ENCODE assay signal across 2 cellular contexts in the genomic region with DNA sequence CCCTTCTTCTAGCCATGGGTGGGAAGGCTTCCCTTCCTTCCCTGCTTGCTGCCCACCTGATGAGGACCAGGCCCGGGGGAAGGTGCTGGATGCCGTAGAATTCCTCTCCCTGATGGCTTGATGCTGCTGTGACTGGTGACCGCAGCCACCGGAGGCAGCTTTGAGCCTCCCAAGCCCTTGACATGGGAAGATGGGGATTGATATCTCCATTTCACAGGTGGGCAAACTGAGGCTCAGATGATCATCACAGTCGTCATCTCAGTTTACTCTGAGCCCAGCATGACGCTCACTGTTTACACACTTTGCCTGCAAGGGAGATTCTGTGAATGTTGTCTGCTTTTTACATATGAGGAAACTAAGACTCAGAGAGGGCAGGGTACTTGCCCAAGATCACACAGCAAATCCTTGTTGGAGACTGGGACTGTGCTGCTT.
TF ChIP-seq lines count a peak whose summit lies in the region.

No MANE protein-coding gene starts in this region.

TF ChIP-seq in SK-N-SH, 30 proteins besides CTCF, POLR2A, EP300 and RAD21 (continued from another document):
- TF ChIP-seq, protein P1, sequence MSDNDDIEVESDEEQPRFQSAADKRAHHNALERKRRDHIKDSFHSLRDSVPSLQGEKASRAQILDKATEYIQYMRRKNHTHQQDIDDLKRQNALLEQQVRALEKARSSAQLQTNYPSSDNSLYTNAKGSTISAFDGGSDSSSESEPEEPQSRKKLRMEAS (IDR thresholded peaks at IDR 0.05; ENCODE audit: low read depth) = no peak
- TF ChIP-seq, protein P2, sequence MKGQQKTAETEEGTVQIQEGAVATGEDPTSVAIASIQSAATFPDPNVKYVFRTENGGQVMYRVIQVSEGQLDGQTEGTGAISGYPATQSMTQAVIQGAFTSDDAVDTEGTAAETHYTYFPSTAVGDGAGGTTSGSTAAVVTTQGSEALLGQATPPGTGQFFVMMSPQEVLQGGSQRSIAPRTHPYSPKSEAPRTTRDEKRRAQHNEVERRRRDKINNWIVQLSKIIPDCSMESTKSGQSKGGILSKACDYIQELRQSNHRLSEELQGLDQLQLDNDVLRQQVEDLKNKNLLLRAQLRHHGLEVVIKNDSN (IDR thresholded peaks at IDR 0.05; ENCODE audit: borderline replicate concordance, low read depth) = no peak
- TF ChIP-seq SMC3 (IDR thresholded peaks at IDR 0.05; ENCODE audit: low read depth, low read length) = no peak
- no peak for TF ChIP-seq SIN3A (IDR thresholded peaks at IDR 0.05; ENCODE audit: borderline replicate concordance, low read depth, low read length)
- TF ChIP-seq FOXJ3 (CRISPR knock-in tag; IDR thresholded peaks at IDR 0.05) = no peak
- TF ChIP-seq, protein P3, sequence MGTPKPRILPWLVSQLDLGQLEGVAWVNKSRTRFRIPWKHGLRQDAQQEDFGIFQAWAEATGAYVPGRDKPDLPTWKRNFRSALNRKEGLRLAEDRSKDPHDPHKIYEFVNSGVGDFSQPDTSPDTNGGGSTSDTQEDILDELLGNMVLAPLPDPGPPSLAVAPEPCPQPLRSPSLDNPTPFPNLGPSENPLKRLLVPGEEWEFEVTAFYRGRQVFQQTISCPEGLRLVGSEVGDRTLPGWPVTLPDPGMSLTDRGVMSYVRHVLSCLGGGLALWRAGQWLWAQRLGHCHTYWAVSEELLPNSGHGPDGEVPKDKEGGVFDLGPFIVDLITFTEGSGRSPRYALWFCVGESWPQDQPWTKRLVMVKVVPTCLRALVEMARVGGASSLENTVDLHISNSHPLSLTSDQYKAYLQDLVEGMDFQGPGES (IDR thresholded peaks at IDR 0.05; ENCODE audit: low read depth, low read length) = no peak
- TF ChIP-seq, protein P4, sequence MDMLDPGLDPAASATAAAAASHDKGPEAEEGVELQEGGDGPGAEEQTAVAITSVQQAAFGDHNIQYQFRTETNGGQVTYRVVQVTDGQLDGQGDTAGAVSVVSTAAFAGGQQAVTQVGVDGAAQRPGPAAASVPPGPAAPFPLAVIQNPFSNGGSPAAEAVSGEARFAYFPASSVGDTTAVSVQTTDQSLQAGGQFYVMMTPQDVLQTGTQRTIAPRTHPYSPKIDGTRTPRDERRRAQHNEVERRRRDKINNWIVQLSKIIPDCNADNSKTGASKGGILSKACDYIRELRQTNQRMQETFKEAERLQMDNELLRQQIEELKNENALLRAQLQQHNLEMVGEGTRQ (IDR thresholded peaks at IDR 0.05; ENCODE audit: borderline replicate concordance, low read depth, low read length) = no peak
- no peak for TF ChIP-seq EZH2phosphoT487 (IDR thresholded peaks at IDR 0.05; ENCODE audit: borderline replicate concordance, low read depth)
- no peak for TF ChIP-seq FOXM1 (IDR thresholded peaks at IDR 0.05; ENCODE audit: low read depth)
- TF ChIP-seq MXI1 (IDR thresholded peaks at IDR 0.05; ENCODE audit: low read depth, low read length) = no peak
- no peak for TF ChIP-seq ELF1 (IDR thresholded peaks at IDR 0.05)
- TF ChIP-seq, protein P5, sequence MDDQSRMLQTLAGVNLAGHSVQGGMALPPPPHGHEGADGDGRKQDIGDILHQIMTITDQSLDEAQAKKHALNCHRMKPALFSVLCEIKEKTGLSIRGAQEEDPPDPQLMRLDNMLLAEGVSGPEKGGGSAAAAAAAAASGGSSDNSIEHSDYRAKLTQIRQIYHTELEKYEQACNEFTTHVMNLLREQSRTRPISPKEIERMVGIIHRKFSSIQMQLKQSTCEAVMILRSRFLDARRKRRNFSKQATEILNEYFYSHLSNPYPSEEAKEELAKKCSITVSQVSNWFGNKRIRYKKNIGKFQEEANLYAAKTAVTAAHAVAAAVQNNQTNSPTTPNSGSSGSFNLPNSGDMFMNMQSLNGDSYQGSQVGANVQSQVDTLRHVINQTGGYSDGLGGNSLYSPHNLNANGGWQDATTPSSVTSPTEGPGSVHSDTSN (IDR thresholded peaks at IDR 0.05) = no peak

TF ChIP-seq in SK-N-SH treated with all-trans-retinoic acid at 6 μM for 48 hours, 23 proteins besides CTCF, POLR2A, EP300 and RAD21 (continued from another document):
- TF ChIP-seq, protein P6, sequence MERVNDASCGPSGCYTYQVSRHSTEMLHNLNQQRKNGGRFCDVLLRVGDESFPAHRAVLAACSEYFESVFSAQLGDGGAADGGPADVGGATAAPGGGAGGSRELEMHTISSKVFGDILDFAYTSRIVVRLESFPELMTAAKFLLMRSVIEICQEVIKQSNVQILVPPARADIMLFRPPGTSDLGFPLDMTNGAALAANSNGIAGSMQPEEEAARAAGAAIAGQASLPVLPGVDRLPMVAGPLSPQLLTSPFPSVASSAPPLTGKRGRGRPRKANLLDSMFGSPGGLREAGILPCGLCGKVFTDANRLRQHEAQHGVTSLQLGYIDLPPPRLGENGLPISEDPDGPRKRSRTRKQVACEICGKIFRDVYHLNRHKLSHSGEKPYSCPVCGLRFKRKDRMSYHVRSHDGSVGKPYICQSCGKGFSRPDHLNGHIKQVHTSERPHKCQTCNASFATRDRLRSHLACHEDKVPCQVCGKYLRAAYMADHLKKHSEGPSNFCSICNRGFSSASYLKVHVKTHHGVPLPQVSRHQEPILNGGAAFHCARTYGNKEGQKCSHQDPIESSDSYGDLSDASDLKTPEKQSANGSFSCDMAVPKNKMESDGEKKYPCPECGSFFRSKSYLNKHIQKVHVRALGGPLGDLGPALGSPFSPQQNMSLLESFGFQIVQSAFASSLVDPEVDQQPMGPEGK (CRISPR knock-in tag; IDR thresholded peaks at IDR 0.05; ENCODE audit: borderline replicate concordance) = no peak
- TF ChIP-seq, protein P7, sequence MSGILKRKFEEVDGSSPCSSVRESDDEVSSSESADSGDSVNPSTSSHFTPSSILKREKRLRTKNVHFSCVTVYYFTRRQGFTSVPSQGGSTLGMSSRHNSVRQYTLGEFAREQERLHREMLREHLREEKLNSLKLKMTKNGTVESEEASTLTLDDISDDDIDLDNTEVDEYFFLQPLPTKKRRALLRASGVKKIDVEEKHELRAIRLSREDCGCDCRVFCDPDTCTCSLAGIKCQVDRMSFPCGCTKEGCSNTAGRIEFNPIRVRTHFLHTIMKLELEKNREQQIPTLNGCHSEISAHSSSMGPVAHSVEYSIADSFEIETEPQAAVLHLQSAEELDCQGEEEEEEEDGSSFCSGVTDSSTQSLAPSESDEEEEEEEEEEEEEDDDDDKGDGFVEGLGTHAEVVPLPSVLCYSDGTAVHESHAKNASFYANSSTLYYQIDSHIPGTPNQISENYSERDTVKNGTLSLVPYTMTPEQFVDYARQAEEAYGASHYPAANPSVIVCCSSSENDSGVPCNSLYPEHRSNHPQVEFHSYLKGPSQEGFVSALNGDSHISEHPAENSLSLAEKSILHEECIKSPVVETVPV (CRISPR knock-in tag; IDR thresholded peaks at IDR 0.05) = no peak
- TF ChIP-seq TCF4 (CRISPR knock-in tag; IDR thresholded peaks at IDR 0.05; ENCODE audit: borderline replicate concordance) (no peak), CSDC2 (CRISPR knock-in tag; IDR thresholded peaks at IDR 0.05) (no peak), ZNF8 (CRISPR knock-in tag; IDR thresholded peaks at IDR 0.05) (no peak), ZC3H10 (CRISPR knock-in tag; IDR thresholded peaks at IDR 0.05) (no peak), ISL1 (CRISPR knock-in tag; IDR thresholded peaks at IDR 0.05) (no peak), ZNF70 (CRISPR knock-in tag; IDR thresholded peaks at IDR 0.05) (no peak), ARNTL (CRISPR knock-in tag; IDR thresholded peaks at IDR 0.05; ENCODE audit: borderline replicate concordance, low read depth) (no peak), ZFP30 (CRISPR knock-in tag; IDR thresholded peaks at IDR 0.05) (no peak), SNAI2 (CRISPR knock-in tag; IDR thresholded peaks at IDR 0.05) (no peak), ZFP3 (CRISPR knock-in tag; IDR thresholded peaks at IDR 0.05) (no peak), ZNF565 (CRISPR knock-in tag; conservative IDR thresholded peaks at IDR 0.05; ENCODE audit: low read depth) (no peak), OSR1 (CRISPR knock-in tag; IDR thresholded peaks at IDR 0.05) (no peak), PPARA (CRISPR knock-in tag; IDR thresholded peaks at IDR 0.05; ENCODE audit: borderline replicate concordance) (no peak), ESRRG (CRISPR knock-in tag; IDR thresholded peaks at IDR 0.05) (no peak)
- TF ChIP-seq, protein P8, sequence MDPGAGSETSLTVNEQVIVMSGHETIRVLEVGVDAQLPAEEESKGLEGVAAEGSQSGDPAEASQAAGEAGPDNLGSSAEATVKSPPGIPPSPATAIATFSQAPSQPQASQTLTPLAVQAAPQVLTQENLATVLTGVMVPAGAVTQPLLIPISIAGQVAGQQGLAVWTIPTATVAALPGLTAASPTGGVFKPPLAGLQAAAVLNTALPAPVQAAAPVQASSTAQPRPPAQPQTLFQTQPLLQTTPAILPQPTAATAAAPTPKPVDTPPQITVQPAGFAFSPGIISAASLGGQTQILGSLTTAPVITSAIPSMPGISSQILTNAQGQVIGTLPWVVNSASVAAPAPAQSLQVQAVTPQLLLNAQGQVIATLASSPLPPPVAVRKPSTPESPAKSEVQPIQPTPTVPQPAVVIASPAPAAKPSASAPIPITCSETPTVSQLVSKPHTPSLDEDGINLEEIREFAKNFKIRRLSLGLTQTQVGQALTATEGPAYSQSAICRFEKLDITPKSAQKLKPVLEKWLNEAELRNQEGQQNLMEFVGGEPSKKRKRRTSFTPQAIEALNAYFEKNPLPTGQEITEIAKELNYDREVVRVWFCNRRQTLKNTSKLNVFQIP (CRISPR knock-in tag; IDR thresholded peaks at IDR 0.05; ENCODE audit: borderline replicate concordance, low read depth) = no peak
- TF ChIP-seq, protein P9, sequence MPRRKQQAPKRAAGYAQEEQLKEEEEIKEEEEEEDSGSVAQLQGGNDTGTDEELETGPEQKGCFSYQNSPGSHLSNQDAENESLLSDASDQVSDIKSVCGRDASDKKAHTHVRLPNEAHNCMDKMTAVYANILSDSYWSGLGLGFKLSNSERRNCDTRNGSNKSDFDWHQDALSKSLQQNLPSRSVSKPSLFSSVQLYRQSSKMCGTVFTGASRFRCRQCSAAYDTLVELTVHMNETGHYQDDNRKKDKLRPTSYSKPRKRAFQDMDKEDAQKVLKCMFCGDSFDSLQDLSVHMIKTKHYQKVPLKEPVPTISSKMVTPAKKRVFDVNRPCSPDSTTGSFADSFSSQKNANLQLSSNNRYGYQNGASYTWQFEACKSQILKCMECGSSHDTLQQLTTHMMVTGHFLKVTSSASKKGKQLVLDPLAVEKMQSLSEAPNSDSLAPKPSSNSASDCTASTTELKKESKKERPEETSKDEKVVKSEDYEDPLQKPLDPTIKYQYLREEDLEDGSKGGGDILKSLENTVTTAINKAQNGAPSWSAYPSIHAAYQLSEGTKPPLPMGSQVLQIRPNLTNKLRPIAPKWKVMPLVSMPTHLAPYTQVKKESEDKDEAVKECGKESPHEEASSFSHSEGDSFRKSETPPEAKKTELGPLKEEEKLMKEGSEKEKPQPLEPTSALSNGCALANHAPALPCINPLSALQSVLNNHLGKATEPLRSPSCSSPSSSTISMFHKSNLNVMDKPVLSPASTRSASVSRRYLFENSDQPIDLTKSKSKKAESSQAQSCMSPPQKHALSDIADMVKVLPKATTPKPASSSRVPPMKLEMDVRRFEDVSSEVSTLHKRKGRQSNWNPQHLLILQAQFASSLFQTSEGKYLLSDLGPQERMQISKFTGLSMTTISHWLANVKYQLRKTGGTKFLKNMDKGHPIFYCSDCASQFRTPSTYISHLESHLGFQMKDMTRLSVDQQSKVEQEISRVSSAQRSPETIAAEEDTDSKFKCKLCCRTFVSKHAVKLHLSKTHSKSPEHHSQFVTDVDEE (CRISPR knock-in tag; IDR thresholded peaks at IDR 0.05) = no peak
